ENCODE assay signal across 8 cellular contexts in genomic region chr19:34135033-34135370, GRCh38. TPM values are rescaled to one million over a fixed set of nuclear protein-coding genes. Genes with fewer than 3 reads are reported as not detected.
DNase-seq lines count a peak whose midpoint lies in the region; ATAC-seq and TF ChIP-seq lines count a peak whose summit lies in the region.

No MANE protein-coding gene starts in this region.

- peak overlapping the region; percentile 68 to 86 for H3K4me3 ChIP-seq in left lung
- H3K4me3 ChIP-seq in thyroid gland (replicated peaks in 1 of 3): peak overlapping the region in 2 of 3 donors; percentile 69 to 80

- H3K4me3 Mint-ChIP-seq in activated T-cell treated with anti-CD3 and anti-CD28 coated beads, Interleukin-2, amount 50 U/mL, for 24 hours: peak overlapping the region; percentile 94
- H3K4me3 Mint-ChIP-seq in activated naive CD8-positive, alpha-beta T cell treated with anti-CD3 and anti-CD28 coated beads, Interleukin-2, amount 50 U/mL, for 24 hours: peak overlapping the region; percentile 92

- H3K36me3 Mint-ChIP-seq in activated T-cell treated with anti-CD3 and anti-CD28 coated beads, Interleukin-2, amount 50 U/mL, for 24 hours (ENCODE audit: low read depth): peaks cover 4% of the 10 kb centered on the region
- no peaks in the 10 kb centered on the region for H3K36me3 Mint-ChIP-seq in activated naive CD8-positive, alpha-beta T cell treated with anti-CD3 and anti-CD28 coated beads, Interleukin-2, amount 50 U/mL, for 24 hours (ENCODE audit: low read depth)

- H3K27me3 ChIP-seq in left lung (no peaks in the 10 kb centered on the region), thyroid gland (no peaks in the 10 kb centered on the region)

- peaks cover 13% of the 10 kb centered on the region for H3K4me1 Mint-ChIP-seq in activated T-cell treated with anti-CD3 and anti-CD28 coated beads, Interleukin-2, amount 50 U/mL, for 24 hours (ENCODE audit: low read depth)
- peaks cover 14% of the 10 kb centered on the region for H3K4me1 Mint-ChIP-seq in activated naive CD8-positive, alpha-beta T cell treated with anti-CD3 and anti-CD28 coated beads, Interleukin-2, amount 50 U/mL, for 24 hours

- no peaks in the 10 kb centered on the region for H3K9me3 Mint-ChIP-seq in activated T-cell treated with anti-CD3 and anti-CD28 coated beads, Interleukin-2, amount 50 U/mL, for 24 hours
- H3K9me3 Mint-ChIP-seq in activated naive CD8-positive, alpha-beta T cell treated with anti-CD3 and anti-CD28 coated beads, Interleukin-2, amount 50 U/mL, for 24 hours: no peaks in the 10 kb centered on the region

- 67 to 77% methylated on average over 11 of the region's 11 CpGs for WGBS in thyroid gland, 2 donors

- H3K27ac Mint-ChIP-seq in activated T-cell treated with anti-CD3 and anti-CD28 coated beads, Interleukin-2, amount 50 U/mL, for 24 hours: peak overlapping the region; percentile 98
- peak overlapping the region; percentile 95 for H3K27ac Mint-ChIP-seq in activated naive CD8-positive, alpha-beta T cell treated with anti-CD3 and anti-CD28 coated beads, Interleukin-2, amount 50 U/mL, for 24 hours

- H3K9me3 ChIP-seq in left lung: no peaks in the 10 kb centered on the region
- no peaks in the 10 kb centered on the region for H3K9me3 ChIP-seq in thyroid gland

- no peak for ATAC-seq in activated naive CD8-positive, alpha-beta T cell treated with anti-CD3 and anti-CD28 coated beads, Interleukin-2, amount 50 U/mL, for 24 hours
- ATAC-seq in left lung (no peak), HG02763 (IDR thresholded peaks at IDR 0.05; ENCODE audit: unreplicated experiment) (no peak), HG03520 (IDR thresholded peaks at IDR 0.05; ENCODE audit: unreplicated experiment) (no peak)

- H3K4me1 ChIP-seq in left lung (peaks cover 0 to 14% of the 10 kb centered on the region in 2 donors), thyroid gland (no peaks in the 10 kb centered on the region)

- no peak for DNase-seq in activated T-cell treated with anti-CD3 and anti-CD28 coated beads, Interleukin-2, amount 50 U/mL, for 24 hours
- DNase-seq in activated T-cell treated with anti-CD3 and anti-CD28 coated beads, Interleukin-2, amount 50 U/mL, for 1 hour: no peak
- no peak for DNase-seq in activated naive CD8-positive, alpha-beta T cell treated with anti-CD3 and anti-CD28 coated beads, Interleukin-2, amount 50 U/mL, for 24 hours
- DNase-seq in left lung (no peak), thyroid gland (peak in 1 of 2 donors; percentile 1), NCI-H2227 (lab: John Stamatoyannopoulos, UW; ENCODE audit: unreplicated experiment) (no peak)

- no peak for TF ChIP-seq POLR2A in thyroid gland (IDR thresholded peaks at IDR 0.05)

- TF ChIP-seq CTCF in left lung (IDR thresholded peaks at IDR 0.05): no peak
- no peak for TF ChIP-seq CTCF in thyroid gland (IDR thresholded peaks at IDR 0.05)

- intact Hi-C loops in left lung (cut with DNase I) (no loop called here), thyroid gland (cut with DNase I) (no loop called here)

- H3K27me3 Mint-ChIP-seq in activated T-cell treated with anti-CD3 and anti-CD28 coated beads, Interleukin-2, amount 50 U/mL, for 24 hours: no peaks in the 10 kb centered on the region
- no peaks in the 10 kb centered on the region for H3K27me3 Mint-ChIP-seq in activated naive CD8-positive, alpha-beta T cell treated with anti-CD3 and anti-CD28 coated beads, Interleukin-2, amount 50 U/mL, for 24 hours

- H3K36me3 ChIP-seq in left lung (no peaks in the 10 kb centered on the region), thyroid gland (no peaks in the 10 kb centered on the region)

- peak overlapping the region; percentile 88 to 89 for H3K27ac ChIP-seq in left lung
- H3K27ac ChIP-seq in thyroid gland: peak overlapping the region; percentile 76 to 88 (median 81)

RNA-seq across cellular contexts. Expression of gene LSM14A, which starts 37.3 kb away (rescaled TPM):
- total RNA-seq in left lung (100 to 1,000 TPM in 1 of 2 donors, 10 to 100 TPM in 1; 88.0 to 108 TPM), thyroid gland (100 to 1,000 TPM; 137 to 253 (median 168) TPM)
